ENCODE assay signal across 7 cellular contexts in the genomic region with DNA sequence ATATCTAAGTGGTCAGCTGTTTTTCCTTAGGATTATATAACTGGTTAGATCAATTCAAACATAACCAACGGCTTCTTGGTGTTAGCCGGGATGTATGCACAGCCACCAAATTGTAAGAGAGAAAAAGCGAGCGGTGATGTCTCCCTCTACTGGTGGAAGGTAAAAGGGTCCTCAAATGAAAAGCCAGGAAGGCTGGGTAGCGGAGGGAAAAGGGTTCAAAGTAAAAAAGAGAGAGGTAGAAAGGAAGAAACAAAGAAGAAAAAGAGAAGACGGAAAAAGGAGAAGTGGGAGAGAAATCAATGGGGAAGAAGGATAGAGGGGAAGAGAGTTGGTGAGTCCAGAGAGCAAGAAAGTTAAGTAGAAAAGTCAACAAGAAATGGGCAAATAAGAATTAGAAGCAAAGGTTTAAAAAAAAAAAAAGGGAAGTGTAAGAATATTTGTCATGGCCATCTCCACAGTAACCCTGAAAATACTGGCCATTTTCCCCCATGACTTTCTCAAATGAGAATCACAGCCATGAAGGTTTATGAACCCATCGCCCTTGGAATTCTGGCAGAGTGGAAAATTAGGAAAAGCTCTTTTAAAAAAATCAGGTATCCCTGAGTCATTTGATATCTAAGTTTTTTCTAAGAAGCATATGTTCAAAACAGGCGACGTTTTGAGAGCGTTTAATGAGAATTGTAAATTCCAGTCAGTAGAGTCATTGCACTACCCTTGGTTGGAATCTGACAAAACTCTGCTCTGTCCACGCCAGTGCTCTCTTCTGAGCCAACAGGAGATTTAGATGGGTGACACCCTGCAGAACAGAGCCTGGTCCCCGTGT.
A peak's percentile ranks its signal among the peaks of the same experiment; 100 is the strongest.
DNase-seq lines count a peak whose midpoint lies in the region; TF ChIP-seq lines count a peak whose summit lies in the region.

No MANE protein-coding gene starts in this region.

- CTCF ChIA-PET in OCI-LY7 (lab: Charles Lee; ENCODE audit: unreplicated experiment): interaction anchor here (1.1 to 1.3 kb wide), 2 partner anchors 96 to 353 kb away, joined by 3 read pairs; no protein-coding TSS in a partner anchor

- H3K4me1 ChIP-seq in OCI-LY7 (ENCODE audit: insufficient read depth, low read length, poor library complexity, severe bottlenecking) (no peaks in the 10 kb centered on the region), uterus (peaks cover 14 to 16% of the 10 kb centered on the region in 2 donors)

- TF ChIP-seq POLR2A in uterus (IDR thresholded peaks at IDR 0.05): no peak

- H3K27ac Mint-ChIP-seq in activated T-helper 1 cell treated with anti-CD3 and anti-CD28 coated beads, Interleukin-12 subunit alpha, Interleukin-12 subunit beta, Interleukin-2, Interleukin-4 antibody, amounts not matched to agents 30 ng/mL and 10 ng/mL and 1 ng/mL, durations not matched to agents 14 hours and 24 hours and 36 hours: peak overlapping the region; percentile 41
- H3K27ac Mint-ChIP-seq in osteocyte (ENCODE audit: unreplicated experiment): peak overlapping the region; percentile 43

- TF ChIP-seq CTCF in OCI-LY7 (conservative IDR thresholded peaks at IDR 0.05; ENCODE audit: low read length) (peak; percentile 98), osteocyte (IDR thresholded peaks at IDR 0.05) (peak; percentile 90), uterus (IDR thresholded peaks at IDR 0.05) (peak; percentile 81 to 86 (median 84))

- H3K4me3 ChIP-seq in OCI-LY7 (ENCODE audit: low read depth, low read length, poor library complexity, severe bottlenecking): no peak overlapping the region
- H3K4me3 ChIP-seq in uterus: no peak overlapping the region

- no peak overlapping the region for H3K27ac ChIP-seq in OCI-LY7 (ENCODE audit: low read depth, low read length, poor library complexity, severe bottlenecking)
- H3K27ac ChIP-seq in uterus: peak overlapping the region; percentile 73 to 77

- no peaks in the 10 kb centered on the region for H3K9me3 ChIP-seq in OCI-LY7 (ENCODE audit: low read length)
- no peaks in the 10 kb centered on the region for H3K9me3 ChIP-seq in uterus

- no peaks in the 10 kb centered on the region for H3K9me2 ChIP-seq in OCI-LY7 (ENCODE audit: insufficient read depth, low read length)

- no peak overlapping the region for H3K4me2 ChIP-seq in OCI-LY7 (ENCODE audit: low read length)

- H3K27me3 ChIP-seq in uterus: no peaks in the 10 kb centered on the region

- H3K9me3 Mint-ChIP-seq in activated T-helper 1 cell treated with anti-CD3 and anti-CD28 coated beads, Interleukin-12 subunit alpha, Interleukin-12 subunit beta, Interleukin-2, Interleukin-4 antibody, amounts not matched to agents 30 ng/mL and 10 ng/mL and 1 ng/mL, durations not matched to agents 14 hours and 24 hours and 36 hours: no peaks in the 10 kb centered on the region
- H3K9me3 Mint-ChIP-seq in osteocyte (ENCODE audit: unreplicated experiment): no peaks in the 10 kb centered on the region

- no peak overlapping the region for H3K4me3 Mint-ChIP-seq in activated T-helper 1 cell treated with anti-CD3 and anti-CD28 coated beads, Interleukin-12 subunit alpha, Interleukin-12 subunit beta, Interleukin-2, Interleukin-4 antibody, amounts not matched to agents 30 ng/mL and 10 ng/mL and 1 ng/mL, durations not matched to agents 14 hours and 24 hours and 36 hours
- H3K4me3 Mint-ChIP-seq in osteocyte (ENCODE audit: unreplicated experiment): no peak overlapping the region

- H2AFZ ChIP-seq in OCI-LY7 (ENCODE audit: low read length): no peak overlapping the region

- peaks cover 6% of the 10 kb centered on the region for H3K36me3 Mint-ChIP-seq in activated T-helper 1 cell treated with anti-CD3 and anti-CD28 coated beads, Interleukin-12 subunit alpha, Interleukin-12 subunit beta, Interleukin-2, Interleukin-4 antibody, amounts not matched to agents 30 ng/mL and 10 ng/mL and 1 ng/mL, durations not matched to agents 14 hours and 24 hours and 36 hours (ENCODE audit: low read depth)
- peaks cover 2% of the 10 kb centered on the region for H3K36me3 Mint-ChIP-seq in osteocyte (ENCODE audit: unreplicated experiment)

- BruUV-seq in OCI-LY7 (replicated peaks; lab: Mats Ljungman, UMichigan): no TSS peak

- no peaks in the 10 kb centered on the region for H3K36me3 ChIP-seq in OCI-LY7 (ENCODE audit: insufficient read depth, low read length)
- H3K36me3 ChIP-seq in uterus: no peaks in the 10 kb centered on the region

- H3K4me1 Mint-ChIP-seq in activated T-helper 1 cell treated with anti-CD3 and anti-CD28 coated beads, Interleukin-12 subunit alpha, Interleukin-12 subunit beta, Interleukin-2, Interleukin-4 antibody, amounts not matched to agents 30 ng/mL and 10 ng/mL and 1 ng/mL, durations not matched to agents 14 hours and 24 hours and 36 hours (ENCODE audit: low read depth): peaks cover 12% of the 10 kb centered on the region
- H3K4me1 Mint-ChIP-seq in osteocyte (ENCODE audit: unreplicated experiment): peaks cover 27% of the 10 kb centered on the region

- peak; percentile 85 for DNase-seq in GM03348 (ENCODE audit: low spot score)
- peak; percentile 33 for DNase-seq in HS-5 (ENCODE audit: low read depth)
- DNase-seq in OCI-LY7 (ENCODE audit: low spot score): peak; percentile 74
- peak; percentile 30 for DNase-seq in activated T-helper 1 cell treated with anti-CD3 and anti-CD28 coated beads, Interleukin-12 subunit alpha, Interleukin-12 subunit beta, Interleukin-2, Interleukin-4 antibody, amounts not matched to agents 30 ng/mL and 10 ng/mL and 1 ng/mL, durations not matched to agents 14 hours and 24 hours and 36 hours (ENCODE audit: low spot score)
- DNase-seq in fibroblast of the conjunctiva (ENCODE audit: low read depth): peak; percentile 28
- no peak for DNase-seq in osteocyte (ENCODE audit: extremely low spot score, unreplicated experiment)
- DNase-seq in uterus: peak; percentile 52 to 72

- intact Hi-C loops in OCI-LY7 (cut with micrococcal nuclease; ENCODE audit: unreplicated experiment) (loop anchor here (1.0 to 5.0 kb wide), 6 partner anchors 60 to 353 kb away; a partner anchor contains a TSS), uterus (cut with DNase I; ENCODE audit: low total_unique reads) (loop anchor here (10.0 kb wide), 1 partner anchor 343 kb away; a partner anchor contains a TSS)
- intact Hi-C loops in activated T-helper 1 cell treated with anti-CD3 and anti-CD28 coated beads, Interleukin-12 subunit alpha, Interleukin-12 subunit beta, Interleukin-2, Interleukin-4 antibody, amounts not matched to agents 30 ng/mL and 10 ng/mL and 1 ng/mL, durations not matched to agents 14 hours and 24 hours and 36 hours (cut with micrococcal nuclease): loop anchor here (1.0 to 5.0 kb wide), 7 partner anchors 71 to 353 kb away; a partner anchor contains a TSS

- POLR2A ChIA-PET in OCI-LY7 (lab: Charles Lee): interaction anchor here (0.7 to 1.0 kb wide), 2 partner anchors 96 to 773 kb away, joined by 3 to 4 read pairs; no protein-coding TSS in a partner anchor

- no peaks in the 10 kb centered on the region for H4K20me1 ChIP-seq in OCI-LY7 (ENCODE audit: insufficient read depth, low read length)

- peaks cover 10% of the 10 kb centered on the region for H3K27me3 Mint-ChIP-seq in activated T-helper 1 cell treated with anti-CD3 and anti-CD28 coated beads, Interleukin-12 subunit alpha, Interleukin-12 subunit beta, Interleukin-2, Interleukin-4 antibody, amounts not matched to agents 30 ng/mL and 10 ng/mL and 1 ng/mL, durations not matched to agents 14 hours and 24 hours and 36 hours (ENCODE audit: insufficient read depth)
- H3K27me3 Mint-ChIP-seq in osteocyte (ENCODE audit: unreplicated experiment): no peaks in the 10 kb centered on the region

- no peaks in the 10 kb centered on the region for H3K79me2 ChIP-seq in OCI-LY7 (ENCODE audit: insufficient read depth, low read depth, low read length)
